Comparison of ENCODE assay signal across 2 cellular contexts in the genomic region with DNA sequence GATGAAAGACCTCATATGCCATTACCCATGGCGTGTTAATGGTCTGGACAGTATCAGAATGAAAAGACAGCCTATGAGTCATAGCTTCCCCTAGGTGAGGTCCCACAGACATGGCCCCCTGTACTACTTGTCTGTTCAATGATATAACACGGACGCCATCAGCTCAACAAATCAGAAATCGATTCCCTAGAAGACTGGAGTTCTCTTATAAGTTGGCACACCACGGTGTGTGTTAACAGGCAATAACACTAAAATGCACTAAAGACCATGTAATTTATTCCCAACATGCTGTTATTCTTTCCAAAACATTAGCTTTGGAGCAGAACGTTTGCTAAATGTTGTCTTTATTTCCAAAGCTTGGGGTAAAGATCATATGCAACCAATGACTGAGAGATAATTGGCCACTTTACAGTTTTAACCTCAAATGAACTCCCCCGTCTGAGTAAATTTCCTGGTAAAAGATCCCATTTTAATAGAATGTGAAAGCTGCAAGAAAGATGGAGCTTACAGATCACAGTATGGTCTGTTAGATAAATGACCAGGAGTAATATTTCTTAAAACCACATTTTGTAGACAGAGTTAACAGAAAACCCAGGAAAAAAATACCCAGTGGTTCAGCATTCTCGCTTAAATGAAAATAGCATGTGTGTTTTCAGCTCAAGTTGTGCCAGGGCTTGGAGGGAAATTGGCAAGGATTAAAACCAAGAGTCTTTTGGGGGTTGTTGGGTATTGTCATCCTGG.
A peak's percentile ranks its signal among the peaks of the same experiment; 100 is the strongest.
TF ChIP-seq lines count a peak whose summit lies in the region.

No MANE protein-coding gene starts in this region.

TF ChIP-seq in A549, 52 proteins besides CTCF, POLR2A, EP300 and RAD21 (continued from another document):
- TF ChIP-seq, protein P1, sequence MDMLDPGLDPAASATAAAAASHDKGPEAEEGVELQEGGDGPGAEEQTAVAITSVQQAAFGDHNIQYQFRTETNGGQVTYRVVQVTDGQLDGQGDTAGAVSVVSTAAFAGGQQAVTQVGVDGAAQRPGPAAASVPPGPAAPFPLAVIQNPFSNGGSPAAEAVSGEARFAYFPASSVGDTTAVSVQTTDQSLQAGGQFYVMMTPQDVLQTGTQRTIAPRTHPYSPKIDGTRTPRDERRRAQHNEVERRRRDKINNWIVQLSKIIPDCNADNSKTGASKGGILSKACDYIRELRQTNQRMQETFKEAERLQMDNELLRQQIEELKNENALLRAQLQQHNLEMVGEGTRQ (IDR thresholded peaks at IDR 0.05) = no peak
- TF ChIP-seq, protein P2, sequence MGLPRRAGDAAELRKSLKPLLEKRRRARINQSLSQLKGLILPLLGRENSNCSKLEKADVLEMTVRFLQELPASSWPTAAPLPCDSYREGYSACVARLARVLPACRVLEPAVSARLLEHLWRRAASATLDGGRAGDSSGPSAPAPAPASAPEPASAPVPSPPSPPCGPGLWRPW (IDR thresholded peaks at IDR 0.05) = no peak

TF ChIP-seq in K562, 482 proteins besides CTCF, POLR2A, EP300 and RAD21 (continued from another document and continues in another):
- 0 out of 4 replicates have a peak, but pooled peaks have one; percentile 42 to 45 for TF ChIP-seq ZNF318 (IDR thresholded peaks at IDR 0.05; ENCODE audit: borderline replicate concordance in 1 of 2, low read depth in 1 of 2)
- TF ChIP-seq, protein P3, sequence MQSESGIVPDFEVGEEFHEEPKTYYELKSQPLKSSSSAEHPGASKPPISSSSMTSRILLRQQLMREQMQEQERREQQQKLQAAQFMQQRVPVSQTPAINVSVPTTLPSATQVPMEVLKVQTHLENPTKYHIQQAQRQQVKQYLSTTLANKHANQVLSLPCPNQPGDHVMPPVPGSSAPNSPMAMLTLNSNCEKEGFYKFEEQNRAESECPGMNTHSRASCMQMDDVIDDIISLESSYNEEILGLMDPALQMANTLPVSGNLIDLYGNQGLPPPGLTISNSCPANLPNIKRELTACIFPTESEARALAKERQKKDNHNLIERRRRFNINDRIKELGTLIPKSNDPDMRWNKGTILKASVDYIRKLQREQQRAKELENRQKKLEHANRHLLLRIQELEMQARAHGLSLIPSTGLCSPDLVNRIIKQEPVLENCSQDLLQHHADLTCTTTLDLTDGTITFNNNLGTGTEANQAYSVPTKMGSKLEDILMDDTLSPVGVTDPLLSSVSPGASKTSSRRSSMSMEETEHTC (IDR thresholded peaks at IDR 0.05) = no peak
- TF ChIP-seq FOXJ3 (CRISPR knock-in tag; IDR thresholded peaks at IDR 0.05) = no peak
- no peak for TF ChIP-seq NR4A1 (CRISPR knock-in tag; IDR thresholded peaks at IDR 0.05)
- TF ChIP-seq NR4A1 (tag; IDR thresholded peaks at IDR 0.05) = peak; percentile 41; the same call in 1 of the 2 replicates
- TF ChIP-seq CREB3 (tag; conservative IDR thresholded peaks at IDR 0.05; ENCODE audit: low read depth) = peak; percentile 81
- TF ChIP-seq TEAD4 (IDR thresholded peaks at IDR 0.05; ENCODE audit: low read length) = peak; percentile 96
- no peak for TF ChIP-seq TEAD4 (CRISPR knock-in tag; IDR thresholded peaks at IDR 0.05; ENCODE audit: borderline replicate concordance)
- TF ChIP-seq ZNF644 (tag; IDR thresholded peaks at IDR 0.05; ENCODE audit: low read depth) = no peak
- TF ChIP-seq SPI1 (IDR thresholded peaks at IDR 0.05; ENCODE audit: borderline replicate concordance, low read depth, low read length) = no peak
- no peak for TF ChIP-seq XRCC5 (IDR thresholded peaks at IDR 0.05; ENCODE audit: low read depth, low read length)
- TF ChIP-seq ZNF197 (CRISPR knock-in tag; IDR thresholded peaks at IDR 0.05; ENCODE audit: low read depth) = 0 out of 2 replicates have a peak, but pooled peaks have one; percentile 77
- peak; percentile 98 for TF ChIP-seq DPF2 (IDR thresholded peaks at IDR 0.05)
- peak; percentile 40; the same call in 1 of the 2 replicates for TF ChIP-seq GABPA (tag; conservative IDR thresholded peaks at IDR 0.05; ENCODE audit: low read depth)
- TF ChIP-seq ZNF217 (CRISPR knock-in tag; IDR thresholded peaks at IDR 0.05) = no peak
- no peak for TF ChIP-seq BCL6 (CRISPR knock-in tag; IDR thresholded peaks at IDR 0.05)
- peak; percentile 10 for TF ChIP-seq PKNOX1 (IDR thresholded peaks at IDR 0.05)
- TF ChIP-seq ZNF224 (CRISPR knock-in tag; IDR thresholded peaks at IDR 0.05) = no peak
- TF ChIP-seq ZNF263 (CRISPR knock-in tag; IDR thresholded peaks at IDR 0.05; ENCODE audit: borderline replicate concordance) = no peak
- TF ChIP-seq SMAD1 (IDR thresholded peaks at IDR 0.05; ENCODE audit: low read depth, low read length, partially characterized antibody) = no peak
- peak; percentile 45; the same call in 1 of the 2 replicates for TF ChIP-seq ELF1 (tag; IDR thresholded peaks at IDR 0.05)
- TF ChIP-seq FOXM1 (IDR thresholded peaks at IDR 0.05; ENCODE audit: low read depth) = peak; percentile 95
- no peak for TF ChIP-seq FOXM1 (CRISPR knock-in tag; IDR thresholded peaks at IDR 0.05; ENCODE audit: low read depth)
- peak; percentile 98 for TF ChIP-seq MTA2 (IDR thresholded peaks at IDR 0.05; ENCODE audit: low read depth)
- no peak for TF ChIP-seq RUNX1 (IDR thresholded peaks at IDR 0.05; ENCODE audit: low read depth)
- TF ChIP-seq CC2D1A (IDR thresholded peaks at IDR 0.05) = peak; percentile 100
- TF ChIP-seq, protein P4, sequence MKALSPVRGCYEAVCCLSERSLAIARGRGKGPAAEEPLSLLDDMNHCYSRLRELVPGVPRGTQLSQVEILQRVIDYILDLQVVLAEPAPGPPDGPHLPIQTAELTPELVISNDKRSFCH (CRISPR knock-in tag; IDR thresholded peaks at IDR 0.05) = no peak
- TF ChIP-seq, protein P4 (tag; IDR thresholded peaks at IDR 0.05) = peak; percentile 91
- TF ChIP-seq ZBTB5 (IDR thresholded peaks at IDR 0.05) = peak; percentile 100
- peak; percentile 91 for TF ChIP-seq CBFA2T2 (conservative IDR thresholded peaks at IDR 0.05)
- TF ChIP-seq CCNT2 (IDR thresholded peaks at IDR 0.05; ENCODE audit: borderline replicate concordance, extremely low read depth, insufficient read length, low read depth, low read length) = peak; percentile 75
- TF ChIP-seq, protein P5, sequence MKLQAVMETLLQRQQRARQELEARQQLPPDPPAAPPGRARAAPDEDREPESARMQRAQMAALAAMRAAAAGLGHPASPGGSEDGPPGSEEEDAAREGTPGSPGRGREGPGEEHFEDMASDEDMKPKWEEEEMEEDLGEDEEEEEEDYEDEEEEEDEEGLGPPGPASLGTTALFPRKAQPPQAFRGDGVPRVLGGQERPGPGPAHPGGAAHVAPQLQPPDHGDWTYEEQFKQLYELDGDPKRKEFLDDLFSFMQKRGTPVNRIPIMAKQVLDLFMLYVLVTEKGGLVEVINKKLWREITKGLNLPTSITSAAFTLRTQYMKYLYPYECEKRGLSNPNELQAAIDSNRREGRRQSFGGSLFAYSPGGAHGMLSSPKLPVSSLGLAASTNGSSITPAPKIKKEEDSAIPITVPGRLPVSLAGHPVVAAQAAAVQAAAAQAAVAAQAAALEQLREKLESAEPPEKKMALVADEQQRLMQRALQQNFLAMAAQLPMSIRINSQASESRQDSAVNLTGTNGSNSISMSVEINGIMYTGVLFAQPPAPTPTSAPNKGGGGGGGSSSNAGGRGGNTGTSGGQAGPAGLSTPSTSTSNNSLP (IDR thresholded peaks at IDR 0.05; ENCODE audit: borderline replicate concordance, low read depth, low read length) = peak; percentile 82
- TF ChIP-seq U2AF2 (optimal IDR thresholded peaks at IDR 0.05; ENCODE audit: low read depth, low read length) = no peak
- TF ChIP-seq JUNB (CRISPR knock-in tag; conservative IDR thresholded peaks at IDR 0.05) = peak; percentile 49; the same call in 1 of the 2 replicates
- no peak for TF ChIP-seq HLTF (IDR thresholded peaks at IDR 0.05)
- peak; percentile 40; the same call in 1 of the 2 replicates for TF ChIP-seq ZNF584 (CRISPR knock-in tag; IDR thresholded peaks at IDR 0.05; ENCODE audit: low read depth)
- TF ChIP-seq C11orf30 (IDR thresholded peaks at IDR 0.05; ENCODE audit: low read depth) = peak; percentile 7; the same call in 1 of the 2 replicates
- TF ChIP-seq RBFOX2 (IDR thresholded peaks at IDR 0.05; ENCODE audit: low read depth, low read length) = 0 out of 2 replicates have a peak, but pooled peaks have one; percentile 12
- TF ChIP-seq SP1 (CRISPR knock-in tag; IDR thresholded peaks at IDR 0.05) = no peak
- TF ChIP-seq GATAD2B (IDR thresholded peaks at IDR 0.05; ENCODE audit: borderline replicate concordance) = peak; percentile 74
